In genomic region chr10:125127110-125127509, GRCh38 we compare ENCODE assay signal across 20 cellular contexts. TPM values are rescaled to one million over a fixed set of nuclear protein-coding genes. Genes with fewer than 3 reads are reported as not detected.
DNase-seq lines count a peak whose midpoint lies in the region; ATAC-seq and TF ChIP-seq lines count a peak whose summit lies in the region.
"Had no signal": no experiment of that assay in that cellular context is flagged by ENCODE, and none has a peak within 500 bp of the region (broad histone marks: within the 10 kb centered on the region; RNA-seq: fewer than 3 reads in every experiment).

No MANE protein-coding gene starts in this region.

- intact Hi-C loops in psoas muscle (cut with DNase I), result loop anchor here (1.0 to 2.0 kb wide), 2 partner anchors 32 to 42 kb away; no protein-coding TSS in a partner anchor

- TF ChIP-seq CTCF in C4-2B (conservative IDR thresholded peaks at IDR 0.05), result no peak
- TF ChIP-seq CTCF in RWPE2 (IDR thresholded peaks at IDR 0.05; ENCODE audit: poor library complexity, severe bottlenecking), result no peak
- TF ChIP-seq CTCF in psoas muscle (IDR thresholded peaks at IDR 0.05), result no peak
- no peak for TF ChIP-seq CTCF in GM13976 (IDR thresholded peaks at IDR 0.05; ENCODE audit: borderline replicate concordance, control extremely low read depth, extremely low read depth, insufficient read depth, missing control alignments)

- DNase-seq in RWPE2 (ENCODE audit: low spot score) (no peak), psoas muscle (peak in 1 of 2 donors; percentile 28), activated gamma-delta T cell treated with Interleukin-2 at 50 U/mL for 16 hours (no peak), GM13976 (ENCODE audit: low spot score) (no peak), UCSD-AML1 (lab: John Stamatoyannopoulos, UW; ENCODE audit: unreplicated experiment) (no peak)
- DNase-seq: C1 segment of cervical spinal cord, COR-L47, DMS153, KG1, NCI-H1436, NCI-H2081, NCI-H524 treated with DMSO at 0.1 percent for 48 hours, Right ventricle myocardium superior had no signal

- H3K4me3 ChIP-seq in RWPE2 (ENCODE audit: severe bottlenecking) (no peak overlapping the region), psoas muscle (no peak overlapping the region)
- H3K4me3 ChIP-seq: A549, SK-N-MC had no signal

- no peak for ATAC-seq in RWPE2 (ENCODE audit: low read depth)
- peak; percentile 76 for ATAC-seq in esophagus mucosa
- no peak for ATAC-seq in psoas muscle
- ATAC-seq in GM21825 (IDR thresholded peaks at IDR 0.05; ENCODE audit: unreplicated experiment), result no peak
- ATAC-seq: A549, HepG2, Panc1 had no signal

- in situ Hi-C loops in GM13976 (cut with MboI; ENCODE audit: low sequenced_read_pairs, unreplicated experiment), result no loop called here

- H3K27me3 ChIP-seq in RWPE2 (ENCODE audit: insufficient read depth, poor library complexity, severe bottlenecking) (no peaks in the 10 kb centered on the region), psoas muscle (ENCODE audit: insufficient read depth in 3 of 3, low read length in 2 of 3) (no peaks in the 10 kb centered on the region)

- H3K9me3 ChIP-seq in RWPE2 (ENCODE audit: severe bottlenecking), result no peaks in the 10 kb centered on the region
- no peaks in the 10 kb centered on the region for H3K9me3 ChIP-seq in psoas muscle
- H3K9me3 ChIP-seq: A549 had no signal

- H3K4me1 ChIP-seq in RWPE2 (ENCODE audit: insufficient read depth, poor library complexity, severe bottlenecking), result peaks cover 65% of the 10 kb centered on the region
- peaks cover 80% of the 10 kb centered on the region for H3K4me1 ChIP-seq in psoas muscle

- 80 to 95% (median 93%) methylated on average over 5 of the region's 5 CpGs for WGBS in psoas muscle, 3 donors

- H3K36me3 ChIP-seq in RWPE2 (ENCODE audit: low read depth) (peaks cover 64% of the 10 kb centered on the region), psoas muscle (ENCODE audit: insufficient read depth in 1 of 2, low read depth in 1 of 2) (peaks cover 0 to 11% of the 10 kb centered on the region in 2 donors)

- H3K27ac ChIP-seq in C4-2B, result 0 out of 2 replicates have a peak overlapping the region, but pooled peaks have one; percentile 10
- peak overlapping the region; percentile 94 for H3K27ac ChIP-seq in RWPE2 (ENCODE audit: poor library complexity, severe bottlenecking)
- peak overlapping the region; percentile 98 for H3K27ac ChIP-seq in psoas muscle
- H3K27ac ChIP-seq: A549, SK-N-MC had no signal

RNA-seq across cellular contexts. Expression of gene CTBP2, which starts 33.3 kb away (rescaled TPM):
- total RNA-seq in esophagus mucosa (46.7 TPM), psoas muscle (10 to 100 TPM; 31.8 to 49.8 (median 33.8) TPM)
- polyA plus RNA-seq in psoas muscle, result 10 to 100 TPM; 14.7 to 41.8 (median 15.2) TPM
- total RNA-seq: HepG2 had no signal

Comparison
In these comparisons a context has a peak if more than half of its experiments do, and no peak if none do; other contexts are left out.
1. H3K27ac ChIP-seq: peak in every context shown above with its lines; median percentile 98 in psoas muscle; 94 in RWPE2; 10 in C4-2B.